In genomic region chr22:41603873-41604332, GRCh38 we compare ENCODE assay signal across 9 cellular contexts. TPM values are rescaled to one million over a fixed set of nuclear protein-coding genes. Genes with fewer than 3 reads are reported as not detected.
DNase-seq lines count a peak whose midpoint lies in the region; ATAC-seq and TF ChIP-seq lines count a peak whose summit lies in the region.
"Had no signal": no experiment of that assay in that cellular context is flagged by ENCODE, and none has a peak within 500 bp of the region (broad histone marks: within the 10 kb centered on the region; RNA-seq: fewer than 3 reads in every experiment).

No MANE protein-coding gene starts in this region.

- TF ChIP-seq POLR2A in NB4 (IDR thresholded peaks at IDR 0.05; ENCODE audit: extremely low read depth, insufficient read length) (no peak), breast epithelium (IDR thresholded peaks at IDR 0.05) (no peak)

- H3K4me1 ChIP-seq in breast epithelium: no peaks in the 10 kb centered on the region
- H3K4me1 ChIP-seq: lower lobe of right lung had no signal

- DNase-seq in NB4 (ENCODE audit: low read depth) (peak; percentile 80), NCI-H128 (lab: John Stamatoyannopoulos, UW; ENCODE audit: unreplicated experiment) (no peak), GDM1 (lab: John Stamatoyannopoulos, UW) (no peak), breast epithelium (ENCODE audit: low spot score in 2 of 2) (no peak), DMS114 treated with DMSO at 0.1 percent for 48 hours (lab: John Stamatoyannopoulos, UW; ENCODE audit: unreplicated experiment) (no peak)
- peak; percentile 84 for DNase-seq in activated effector memory CD4-positive, alpha-beta T cell treated with anti-CD3 and anti-CD28 coated beads, Interleukin-2, amount 50 U/mL, for 16 hours
- DNase-seq in stimulated activated CD8-positive, alpha-beta memory T cell treated with anti-CD3 and anti-CD28 coated beads, Interleukin-7, amount 100 ng/mL, for 4 hours (ENCODE audit: low read depth in 2 of 2): peak; percentile 40 to 41
- DNase-seq: lower lobe of right lung had no signal

- no peaks in the 10 kb centered on the region for H3K9me3 ChIP-seq in breast epithelium
- H3K9me3 ChIP-seq: lower lobe of right lung had no signal

- H3K27me3 ChIP-seq in breast epithelium: no peaks in the 10 kb centered on the region

- no peaks in the 10 kb centered on the region for H3K36me3 ChIP-seq in breast epithelium

- TF ChIP-seq CTCF in NB4 (IDR thresholded peaks at IDR 0.05; ENCODE audit: low read depth, low read length) (no peak), breast epithelium (IDR thresholded peaks at IDR 0.05) (no peak)

- intact Hi-C loops in breast epithelium (cut with DNase I; ENCODE audit: low total_unique reads): no loop called here

- peak; percentile 62 for ATAC-seq in GM21529 (IDR thresholded peaks at IDR 0.05; ENCODE audit: unreplicated experiment)

- H3K27ac ChIP-seq in breast epithelium: no peak overlapping the region
- H3K27ac ChIP-seq: lower lobe of right lung had no signal

- no peak overlapping the region for H3K4me3 ChIP-seq in NB4 (ENCODE audit: low read depth, low read length)
- H3K4me3 ChIP-seq in breast epithelium: no peak overlapping the region
- H3K4me3 ChIP-seq: lower lobe of right lung had no signal

RNA-seq across cellular contexts. Expression of gene PMM1, which starts 14.3 kb away (rescaled TPM):
- total RNA-seq in breast epithelium: 10 to 100 TPM; 42.7 to 74.1 (median 48.5) TPM

RNA-seq across cellular contexts. Expression of gene DESI1, which starts 16.9 kb away (rescaled TPM):
- 10 to 100 TPM; 17.0 to 23.5 (median 21.0) TPM for total RNA-seq in breast epithelium

RNA-seq across cellular contexts. Expression of gene XRCC6, which starts 17.2 kb away (rescaled TPM):
- 100 to 1,000 TPM; 194 to 232 (median 220) TPM for total RNA-seq in breast epithelium

RNA-seq across cellular contexts. Expression of gene CSDC2, which starts 43.1 kb away (rescaled TPM):
- total RNA-seq in breast epithelium: 1 to 10 TPM in 2 of 3 donors, not detected in 1; 1.6 to 1.9 TPM

RNA-seq across cellular contexts. Expression of gene POLR3H, which starts 59.6 kb away (rescaled TPM):
- total RNA-seq in breast epithelium: 10 to 100 TPM; 18.2 to 26.5 (median 20.2) TPM

Comparison
In these comparisons a context has a peak if more than half of its experiments do, and no peak if none do; other contexts are left out.
1. DNase-seq: peak in NB4 (single experiment), activated effector memory CD4-positive, alpha-beta T cell treated with anti-CD3 and anti-CD28 coated beads, Interleukin-2, amount 50 U/mL, for 16 hours (single experiment) and stimulated activated CD8-positive, alpha-beta memory T cell treated with anti-CD3 and anti-CD28 coated beads, Interleukin-7, amount 100 ng/mL, for 4 hours (2 of 2); none in NCI-H128 (single experiment), GDM1 (single experiment), breast epithelium (0 of 2) and DMS114 treated with DMSO at 0.1 percent for 48 hours (single experiment).